ENCODE assay signal across 8 cellular contexts in genomic region chr11:119421941-119422504, GRCh38. TPM values are rescaled to one million over a fixed set of nuclear protein-coding genes. Genes with fewer than 3 reads are reported as not detected.
DNase-seq lines count a peak whose midpoint lies in the region; ATAC-seq and TF ChIP-seq lines count a peak whose summit lies in the region.

No MANE protein-coding gene starts in this region.

- no peak for TF ChIP-seq POLR2A in Peyer's patch (IDR thresholded peaks at IDR 0.05)

- H3K4me2 ChIP-seq in parathyroid adenoma (ENCODE audit: low read length), result peak overlapping the region; percentile 51

- H3K9ac ChIP-seq in parathyroid adenoma, result no peak overlapping the region

- ATAC-seq in GM19328 (IDR thresholded peaks at IDR 0.05; ENCODE audit: unreplicated experiment) (no peak), HG03342 (IDR thresholded peaks at IDR 0.05; ENCODE audit: unreplicated experiment) (no peak)

- H3K4me1 ChIP-seq in Peyer's patch (peaks cover 0 to 7% (median 2%) of the 10 kb centered on the region in 4 donors), parathyroid adenoma (peaks cover 8% of the 10 kb centered on the region)

- no peak overlapping the region for H2AFZ ChIP-seq in parathyroid adenoma

- H3K9me3 ChIP-seq in Peyer's patch, result no peaks in the 10 kb centered on the region
- H3K9me3 ChIP-seq in parathyroid adenoma (ENCODE audit: control insufficient read depth, low read length), result no peaks in the 10 kb centered on the region

- POLR2A ChIA-PET in HEK293T (lab: Yijun Ruan, JAX), result no interaction called here

- no peaks in the 10 kb centered on the region for H3K36me3 ChIP-seq in Peyer's patch
- H3K36me3 ChIP-seq in parathyroid adenoma (ENCODE audit: control insufficient read depth, insufficient read depth, low read length), result no peaks in the 10 kb centered on the region

- H3K79me2 ChIP-seq in parathyroid adenoma, result no peaks in the 10 kb centered on the region

- peak; percentile 15 for DNase-seq in GM12865 (ENCODE audit: low read depth)
- DNase-seq in Peyer's patch, result no peak
- no peak for DNase-seq in fibroblast of pulmonary artery (ENCODE audit: low read depth)
- no peak for DNase-seq in NCI-H2196 treated with DMSO at 0.1 percent for 48 hours (lab: John Stamatoyannopoulos, UW; ENCODE audit: unreplicated experiment)
- no peak for DNase-seq in HEK293T (ENCODE audit: extremely low spot score)

- no peak for TF ChIP-seq CTCF in GM12865 (IDR thresholded peaks at IDR 0.05; ENCODE audit: insufficient read depth, low read depth, low read length, missing control alignments)
- TF ChIP-seq CTCF in Peyer's patch (IDR thresholded peaks at IDR 0.05), result no peak
- TF ChIP-seq CTCF in fibroblast of pulmonary artery (IDR thresholded peaks at IDR 0.05; ENCODE audit: low read length, missing control alignments), result no peak
- TF ChIP-seq CTCF in parathyroid adenoma (IDR thresholded peaks at IDR 0.05), result no peak

- no peaks in the 10 kb centered on the region for H3K27me3 ChIP-seq in Peyer's patch
- no peaks in the 10 kb centered on the region for H3K27me3 ChIP-seq in parathyroid adenoma (ENCODE audit: control insufficient read depth, insufficient read depth, low read length)

- H3K27ac ChIP-seq in Peyer's patch, result peak overlapping the region in 2 of 4 donors; percentile 3 to 73
- H3K27ac ChIP-seq in parathyroid adenoma, result no peak overlapping the region

- H3K4me3 ChIP-seq in GM12865 (ENCODE audit: low read depth, low read length) (peak overlapping the region; percentile 36), Peyer's patch (peak overlapping the region in 3 of 4 donors; percentile 33 to 54 (median 36)), fibroblast of pulmonary artery (replicated peaks; ENCODE audit: low read depth, low read length) (peak overlapping the region; percentile 60), parathyroid adenoma (ENCODE audit: low read depth, low read length) (peak overlapping the region; percentile 27)

- CTCF ChIA-PET in HEK293T (lab: Yijun Ruan, JAX), result no interaction called here

TF ChIP-seq in HEK293T, 16 proteins besides CTCF, POLR2A, EP300 and RAD21:
- TF ChIP-seq SP1 (IDR thresholded peaks at IDR 0.05) (no peak), ZNF384 (IDR thresholded peaks at IDR 0.05) (no peak)

RNA-seq across cellular contexts. Expression of gene THY1, which starts 0.9 kb away (rescaled TPM):
- 10 to 100 TPM in 2 of 4 donors, 1 to 10 TPM in 2; 2.1 to 28.1 (median 9.4) TPM for total RNA-seq in Peyer's patch

RNA-seq across cellular contexts. Expression of gene USP2, which starts 40.5 kb away (rescaled TPM):
- 10 to 100 TPM in 3 of 4 donors, 1 to 10 TPM in 1; 2.5 to 61.8 (median 32.2) TPM for total RNA-seq in Peyer's patch
